ENCODE assay signal across 10 cellular contexts in genomic region chr15:81003023-81003350, GRCh38. TPM values are rescaled to one million over a fixed set of nuclear protein-coding genes. Genes with fewer than 3 reads are reported as not detected.
DNase-seq lines count a peak whose midpoint lies in the region; ATAC-seq and TF ChIP-seq lines count a peak whose summit lies in the region.
"Had no signal": no experiment of that assay in that cellular context is flagged by ENCODE, and none has a peak within 500 bp of the region (broad histone marks: within the 10 kb centered on the region; RNA-seq: fewer than 3 reads in every experiment).

No MANE protein-coding gene starts in this region.

- intact Hi-C loops in stomach (cut with DNase I; ENCODE audit: low total_unique reads) = no loop called here
- intact Hi-C loops in CD14-positive monocyte (cut with micrococcal nuclease) = loop anchor here (2.0 to 10.0 kb wide), 4 partner anchors 20 to 292 kb away; no protein-coding TSS in a partner anchor

- H3K4me3 ChIP-seq in iPS-18c (ENCODE audit: insufficient read depth, low read depth, low read length) = peak overlapping the region; percentile 82; the same call in 1 of the 2 replicates
- H3K4me3 ChIP-seq in stomach = peak overlapping the region; percentile 73 to 95 (median 89)

- peaks cover 25% of the 10 kb centered on the region for H3K36me3 Mint-ChIP-seq in activated CD8-positive, alpha-beta memory T cell treated with anti-CD3 and anti-CD28 coated beads, Interleukin-2, amount 10 ng/mL, durations not matched to agents 7 days and 5 days
- H3K36me3 Mint-ChIP-seq in activated naive CD8-positive, alpha-beta T cell = peaks cover 7% of the 10 kb centered on the region
- H3K36me3 Mint-ChIP-seq in CD14-positive monocyte = peaks cover 17 to 24% of the 10 kb centered on the region in 2 donors
- H3K36me3 Mint-ChIP-seq in stimulated activated memory B cell treated with anti-CD40 and anti-IgM and Interleukin-4, amounts not matched to agents 10 μg/mL and 1 μg/mL and 100 μg/mL, for 72 hours = peaks cover 15% of the 10 kb centered on the region

- peak overlapping the region; percentile 44 for H3K4me3 Mint-ChIP-seq in activated CD8-positive, alpha-beta memory T cell treated with anti-CD3 and anti-CD28 coated beads, Interleukin-2, amount 10 ng/mL, durations not matched to agents 7 days and 5 days
- peak overlapping the region; percentile 82 for H3K4me3 Mint-ChIP-seq in activated naive CD8-positive, alpha-beta T cell
- no peak overlapping the region for H3K4me3 Mint-ChIP-seq in CD14-positive monocyte
- no peak overlapping the region for H3K4me3 Mint-ChIP-seq in stimulated activated memory B cell treated with anti-CD40 and anti-IgM and Interleukin-4, amounts not matched to agents 10 μg/mL and 1 μg/mL and 100 μg/mL, for 72 hours

- CTCF ChIA-PET in activated CD8-positive, alpha-beta memory T cell treated with anti-CD3 and anti-CD28 coated beads, Interleukin-2, amount 10 ng/mL, durations not matched to agents 7 days and 5 days (lab: Charles Lee) = no interaction called here

- H3K9me3 ChIP-seq in iPS-18c (ENCODE audit: control insufficient read depth, insufficient read depth, low read length) (no peaks in the 10 kb centered on the region), stomach (no peaks in the 10 kb centered on the region)

- TF ChIP-seq POLR2A in stomach (IDR thresholded peaks at IDR 0.05) = no peak

- H3K27me3 ChIP-seq in stomach = no peaks in the 10 kb centered on the region

- no peaks in the 10 kb centered on the region for H3K27me3 Mint-ChIP-seq in activated CD8-positive, alpha-beta memory T cell treated with anti-CD3 and anti-CD28 coated beads, Interleukin-2, amount 10 ng/mL, durations not matched to agents 7 days and 5 days
- no peaks in the 10 kb centered on the region for H3K27me3 Mint-ChIP-seq in activated naive CD8-positive, alpha-beta T cell
- H3K27me3 Mint-ChIP-seq in CD14-positive monocyte (ENCODE audit: low read depth in 3 of 3) = peaks cover 0 to 3% (median 0%) of the 10 kb centered on the region in 3 donors
- no peaks in the 10 kb centered on the region for H3K27me3 Mint-ChIP-seq in stimulated activated memory B cell treated with anti-CD40 and anti-IgM and Interleukin-4, amounts not matched to agents 10 μg/mL and 1 μg/mL and 100 μg/mL, for 72 hours

- peaks cover 24 to 74% (median 55%) of the 10 kb centered on the region in 4 donors for H3K4me1 ChIP-seq in stomach

- peaks cover 61% of the 10 kb centered on the region for H3K4me1 Mint-ChIP-seq in activated CD8-positive, alpha-beta memory T cell treated with anti-CD3 and anti-CD28 coated beads, Interleukin-2, amount 10 ng/mL, durations not matched to agents 7 days and 5 days
- peaks cover 56% of the 10 kb centered on the region for H3K4me1 Mint-ChIP-seq in activated naive CD8-positive, alpha-beta T cell (ENCODE audit: low read depth)
- peaks cover 37% of the 10 kb centered on the region for H3K4me1 Mint-ChIP-seq in CD14-positive monocyte
- peaks cover 57% of the 10 kb centered on the region for H3K4me1 Mint-ChIP-seq in stimulated activated memory B cell treated with anti-CD40 and anti-IgM and Interleukin-4, amounts not matched to agents 10 μg/mL and 1 μg/mL and 100 μg/mL, for 72 hours

- no peak for DNase-seq in activated CD8-positive, alpha-beta memory T cell treated with anti-CD3 and anti-CD28 coated beads, Interleukin-2, amount 10 ng/mL, durations not matched to agents 7 days and 5 days
- DNase-seq in activated CD8-positive, alpha-beta memory T cell treated with anti-CD3 and anti-CD28 coated beads for 24 hours = no peak
- DNase-seq in stomach (no peak), CD14-positive monocyte (ENCODE audit: low spot score) (no peak), NCI-H774 (lab: John Stamatoyannopoulos, UW) (no peak)
- DNase-seq: nucleus accumbens, OCI-M1 had no signal

- no peaks in the 10 kb centered on the region for H3K9me3 Mint-ChIP-seq in activated CD8-positive, alpha-beta memory T cell treated with anti-CD3 and anti-CD28 coated beads, Interleukin-2, amount 10 ng/mL, durations not matched to agents 7 days and 5 days (ENCODE audit: low read depth)
- no peaks in the 10 kb centered on the region for H3K9me3 Mint-ChIP-seq in activated naive CD8-positive, alpha-beta T cell (ENCODE audit: low read depth)
- H3K9me3 Mint-ChIP-seq in CD14-positive monocyte = no peaks in the 10 kb centered on the region
- no peaks in the 10 kb centered on the region for H3K9me3 Mint-ChIP-seq in stimulated activated memory B cell treated with anti-CD40 and anti-IgM and Interleukin-4, amounts not matched to agents 10 μg/mL and 1 μg/mL and 100 μg/mL, for 72 hours

- ATAC-seq in activated CD8-positive, alpha-beta memory T cell treated with anti-CD3 and anti-CD28 coated beads, Interleukin-2, amount 10 ng/mL, durations not matched to agents 7 days and 5 days = no peak
- no peak for ATAC-seq in stimulated activated memory B cell treated with anti-CD40 and anti-IgM and Interleukin-4, amounts not matched to agents 10 μg/mL and 1 μg/mL and 100 μg/mL, for 72 hours

- H3K36me3 ChIP-seq in stomach = peaks cover 6 to 17% (median 14%) of the 10 kb centered on the region in 4 donors

- H3K27ac Mint-ChIP-seq in activated CD8-positive, alpha-beta memory T cell treated with anti-CD3 and anti-CD28 coated beads, Interleukin-2, amount 10 ng/mL, durations not matched to agents 7 days and 5 days = no peak overlapping the region
- H3K27ac Mint-ChIP-seq in activated naive CD8-positive, alpha-beta T cell = no peak overlapping the region
- H3K27ac Mint-ChIP-seq in CD14-positive monocyte = no peak overlapping the region
- H3K27ac Mint-ChIP-seq in stimulated activated memory B cell treated with anti-CD40 and anti-IgM and Interleukin-4, amounts not matched to agents 10 μg/mL and 1 μg/mL and 100 μg/mL, for 72 hours = no peak overlapping the region

- H3K27ac ChIP-seq in stomach = peak overlapping the region in 4 of 5 donors; percentile 98 to 100 (median 99)

- TF ChIP-seq EP300 in stomach (IDR thresholded peaks at IDR 0.05) = no peak

- no peak for TF ChIP-seq CTCF in stomach (IDR thresholded peaks at IDR 0.05)
- TF ChIP-seq CTCF in CD14-positive monocyte (IDR thresholded peaks at IDR 0.05) = no peak

- WGBS in stomach, 5 donors = 86 to 100% (median 94%) methylated on average over 2 to 27 of the region's 27 CpGs

RNA-seq across cellular contexts. Expression of gene TLNRD1, which starts 2.3 kb away (rescaled TPM):
- total RNA-seq in activated CD8-positive, alpha-beta memory T cell treated with anti-CD3 and anti-CD28 coated beads, Interleukin-2, amount 10 ng/mL, durations not matched to agents 7 days and 5 days = 10 to 100 TPM; 31.2 to 32.3 TPM
- 10 to 100 TPM in 4 of 5 donors, 1 to 10 TPM in 1; 1.8 to 88.3 (median 21.0) TPM for total RNA-seq in stomach
- 1 to 10 TPM; 5.7 to 8.4 (median 6.9) TPM for polyA plus RNA-seq in stomach
- 1 to 10 TPM; 2.6 to 3.4 TPM for polyA plus RNA-seq in CD14-positive monocyte

RNA-seq across cellular contexts. Expression of gene MESD, which starts 13.4 kb away (rescaled TPM):
- total RNA-seq in activated CD8-positive, alpha-beta memory T cell treated with anti-CD3 and anti-CD28 coated beads, Interleukin-2, amount 10 ng/mL, durations not matched to agents 7 days and 5 days = 10 to 100 TPM; 27.6 to 27.8 TPM
- total RNA-seq in stomach = 10 to 100 TPM; 11.2 to 34.8 (median 24.2) TPM
- polyA plus RNA-seq in stomach = 1 to 10 TPM; 5.5 to 10.0 (median 9.2) TPM
- polyA plus RNA-seq in CD14-positive monocyte = 10 to 100 TPM; 13.1 to 15.7 TPM

Comparison
In these comparisons a context has a peak if more than half of its experiments do, and no peak if none do; other contexts are left out.
1. H3K4me3 Mint-ChIP-seq: peak in activated CD8-positive, alpha-beta memory T cell treated with anti-CD3 and anti-CD28 coated beads, Interleukin-2, amount 10 ng/mL, durations not matched to agents 7 days and 5 days (single experiment) and activated naive CD8-positive, alpha-beta T cell (single experiment); none in CD14-positive monocyte (0 of 2) and stimulated activated memory B cell treated with anti-CD40 and anti-IgM and Interleukin-4, amounts not matched to agents 10 μg/mL and 1 μg/mL and 100 μg/mL, for 72 hours (single experiment).